In genomic region chr12:27710592-27711311, GRCh38 we compare ENCODE assay signal across 1 cellular context.
TF ChIP-seq lines count a peak whose summit lies in the region.

TSS of gene MRPS35 (plus strand) at chr12:27710832. CDS start at chr12:27710844, 12 bp downstream.

TF ChIP-seq in HepG2, 621 proteins besides CTCF, POLR2A, EP300 and RAD21 (continued from another document and continues in another):
- TF ChIP-seq, protein P1, sequence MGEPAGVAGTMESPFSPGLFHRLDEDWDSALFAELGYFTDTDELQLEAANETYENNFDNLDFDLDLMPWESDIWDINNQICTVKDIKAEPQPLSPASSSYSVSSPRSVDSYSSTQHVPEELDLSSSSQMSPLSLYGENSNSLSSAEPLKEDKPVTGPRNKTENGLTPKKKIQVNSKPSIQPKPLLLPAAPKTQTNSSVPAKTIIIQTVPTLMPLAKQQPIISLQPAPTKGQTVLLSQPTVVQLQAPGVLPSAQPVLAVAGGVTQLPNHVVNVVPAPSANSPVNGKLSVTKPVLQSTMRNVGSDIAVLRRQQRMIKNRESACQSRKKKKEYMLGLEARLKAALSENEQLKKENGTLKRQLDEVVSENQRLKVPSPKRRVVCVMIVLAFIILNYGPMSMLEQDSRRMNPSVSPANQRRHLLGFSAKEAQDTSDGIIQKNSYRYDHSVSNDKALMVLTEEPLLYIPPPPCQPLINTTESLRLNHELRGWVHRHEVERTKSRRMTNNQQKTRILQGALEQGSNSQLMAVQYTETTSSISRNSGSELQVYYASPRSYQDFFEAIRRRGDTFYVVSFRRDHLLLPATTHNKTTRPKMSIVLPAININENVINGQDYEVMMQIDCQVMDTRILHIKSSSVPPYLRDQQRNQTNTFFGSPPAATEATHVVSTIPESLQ (CRISPR knock-in tag; conservative IDR thresholded peaks at IDR 0.05): no peak
- TF ChIP-seq ZNF619 (CRISPR knock-in tag; IDR thresholded peaks at IDR 0.05) (peak; percentile 50; the same call in 1 of the 2 replicates), FOXA1 (IDR thresholded peaks at IDR 0.05) (no peak), FOXA1 (CRISPR knock-in tag; IDR thresholded peaks at IDR 0.05) (peak; percentile 46; the same call in 1 of the 2 replicates), ZNF501 (CRISPR knock-in tag; IDR thresholded peaks at IDR 0.05) (peak; percentile 89), ZNF546 (CRISPR knock-in tag; conservative IDR thresholded peaks at IDR 0.05) (peak; percentile 97), ZNF24 (IDR thresholded peaks at IDR 0.05) (no peak), HNRNPH1 (optimal IDR thresholded peaks at IDR 0.05; ENCODE audit: low read depth, low read length) (no peak), IKZF1 (IDR thresholded peaks at IDR 0.05) (no peak), ZNF296 (CRISPR knock-in tag; conservative IDR thresholded peaks at IDR 0.05) (no peak), ZNF33A (CRISPR knock-in tag; IDR thresholded peaks at IDR 0.05; ENCODE audit: borderline replicate concordance) (peak; percentile 89), NCOA2 (CRISPR knock-in tag; IDR thresholded peaks at IDR 0.05) (peak; percentile 46; the same call in 1 of the 2 replicates), ZNF230 (CRISPR knock-in tag; IDR thresholded peaks at IDR 0.05) (peak; percentile 84; the same call in 1 of the 2 replicates), ZNF761 (CRISPR knock-in tag; conservative IDR thresholded peaks at IDR 0.05) (peak; percentile 87; the same call in 1 of the 2 replicates), ZNF407 (CRISPR knock-in tag; IDR thresholded peaks at IDR 0.05; ENCODE audit: not compliant biosample characterization) (peak; percentile 83), STAT6 (CRISPR knock-in tag; IDR thresholded peaks at IDR 0.05; ENCODE audit: borderline replicate concordance) (no peak; the same call in 1 of the 2 replicates), ZNF770 (CRISPR knock-in tag; IDR thresholded peaks at IDR 0.05) (peak; percentile 29; the same call in 1 of the 2 replicates), HDAC1 (CRISPR knock-in tag; IDR thresholded peaks at IDR 0.05) (peak; percentile 98), PRDM10 (CRISPR knock-in tag; IDR thresholded peaks at IDR 0.05; ENCODE audit: low read depth) (no peak), DMAP1 (CRISPR knock-in tag; IDR thresholded peaks at IDR 0.05) (peak; percentile 98), DNMT1 (CRISPR knock-in tag; IDR thresholded peaks at IDR 0.05) (no peak), ZSCAN31 (CRISPR knock-in tag; IDR thresholded peaks at IDR 0.05; ENCODE audit: low read depth) (peak; percentile 91), ZMYM4 (CRISPR knock-in tag; IDR thresholded peaks at IDR 0.05) (peak; percentile 94), ZNF180 (CRISPR knock-in tag; IDR thresholded peaks at IDR 0.05; ENCODE audit: borderline replicate concordance, low read depth) (peak; percentile 54; the same call in 1 of the 2 replicates), KLF11 (CRISPR knock-in tag; IDR thresholded peaks at IDR 0.05) (peak; percentile 90), ZNF674 (CRISPR knock-in tag; IDR thresholded peaks at IDR 0.05; ENCODE audit: low read depth) (0 out of 2 replicates have a peak, but pooled peaks have one; percentile 24), PLRG1 (conservative IDR thresholded peaks at IDR 0.05) (no peak)
- TF ChIP-seq, protein P2, sequence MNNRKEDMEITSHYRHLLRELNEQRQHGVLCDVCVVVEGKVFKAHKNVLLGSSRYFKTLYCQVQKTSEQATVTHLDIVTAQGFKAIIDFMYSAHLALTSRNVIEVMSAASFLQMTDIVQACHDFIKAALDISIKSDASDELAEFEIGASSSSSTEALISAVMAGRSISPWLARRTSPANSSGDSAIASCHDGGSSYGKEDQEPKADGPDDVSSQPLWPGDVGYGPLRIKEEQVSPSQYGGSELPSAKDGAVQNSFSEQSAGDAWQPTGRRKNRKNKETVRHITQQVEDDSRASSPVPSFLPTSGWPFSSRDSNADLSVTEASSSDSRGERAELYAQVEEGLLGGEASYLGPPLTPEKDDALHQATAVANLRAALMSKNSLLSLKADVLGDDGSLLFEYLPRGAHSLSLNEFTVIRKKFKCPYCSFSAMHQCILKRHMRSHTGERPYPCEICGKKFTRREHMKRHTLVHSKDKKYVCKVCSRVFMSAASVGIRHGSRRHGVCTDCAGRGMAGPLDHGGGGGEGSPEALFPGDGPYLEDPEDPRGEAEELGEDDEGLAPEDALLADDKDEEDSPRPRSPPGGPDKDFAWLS (CRISPR knock-in tag; IDR thresholded peaks at IDR 0.05; ENCODE audit: borderline replicate concordance): peak; percentile 52; the same call in 1 of the 2 replicates
